8 cellular contexts compared by ENCODE assay signal in genomic region chr17:5281814-5282638, GRCh38. TPM values are rescaled to one million over a fixed set of nuclear protein-coding genes. Genes with fewer than 3 reads are reported as not detected.
DNase-seq lines count a peak whose midpoint lies in the region; ATAC-seq, FAIRE-seq and TF ChIP-seq lines count a peak whose summit lies in the region.

TSS of gene RABEP1 (plus strand) at chr17:5282284. CDS start at chr17:5282487, 203 bp downstream.

- peaks cover 47% of the 10 kb centered on the region for H3K79me2 ChIP-seq in mammary epithelial cell (ENCODE audit: insufficient read depth, low read length)

- H3K27ac ChIP-seq in mammary epithelial cell (ENCODE audit: insufficient read depth, low read depth, low read length) (peak within 1 kb of the TSS; percentile 47), small intestine (ENCODE audit: low read depth in 1 of 2, low read length in 1 of 2) (peak within 1 kb of the TSS; percentile 80 to 93)

- in situ Hi-C loops in GM13977 (cut with MboI; ENCODE audit: low pct_unique_long_range_greater_than_20kb, low sequenced_read_pairs, unreplicated experiment) (no loop called here), mammary epithelial cell (cut with MboI; ENCODE audit: low sequenced_read_pairs in 2 of 2) (no loop called here)

- H3K9me3 ChIP-seq in mammary epithelial cell (replicated peaks; ENCODE audit: insufficient read depth, low read length), result no peaks in the 10 kb centered on the region
- no peaks in the 10 kb centered on the region for H3K9me3 ChIP-seq in small intestine (ENCODE audit: control insufficient read depth, low read depth)

- intact Hi-C loops in mammary epithelial cell (cut with micrococcal nuclease), result no loop called here

- peak within 1 kb of the TSS; percentile 84 for H2AFZ ChIP-seq in mammary epithelial cell (ENCODE audit: low read depth, low read length)

- peak; percentile 66 for ATAC-seq in HG02973 (IDR thresholded peaks at IDR 0.05; ENCODE audit: unreplicated experiment)
- ATAC-seq in HG03378 (IDR thresholded peaks at IDR 0.05; ENCODE audit: unreplicated experiment), result no peak

- CTCF ChIA-PET in mammary epithelial cell (lab: Charles Lee; ENCODE audit: low non-redundant PET), result no interaction called here

- H3K27me3 ChIP-seq in mammary epithelial cell (ENCODE audit: insufficient read depth, low read length) (no peaks in the 10 kb centered on the region), small intestine (ENCODE audit: control insufficient read depth in 2 of 2, insufficient read depth in 2 of 2, low read length in 2 of 2) (no peaks in the 10 kb centered on the region)

- DNase-seq in GM13977 (ENCODE audit: low spot score) (peak; percentile 95), NCI-H2196 treated with DMSO at 0.1 percent for 48 hours (lab: John Stamatoyannopoulos, UW; ENCODE audit: unreplicated experiment) (peak; percentile 57), mammary epithelial cell (peak; percentile 82), iPS-NIHi11 (ENCODE audit: low spot score) (peak; percentile 95), small intestine (peak; percentile 91)

- dilution Hi-C loops in mammary epithelial cell (cut with HindIII; ENCODE audit: low sequenced_read_pairs), result no loop called here

- H3K4me3 ChIP-seq in WI38 (ENCODE audit: low read depth, low read length) (peak within 1 kb of the TSS; percentile 75), mammary epithelial cell (replicated peaks in 1 of 3; ENCODE audit: insufficient read depth in 1 of 3, low read depth in 2 of 3, low read length in 3 of 3) (peak within 1 kb of the TSS; percentile 71 to 88 (median 79)), small intestine (ENCODE audit: low read depth in 1 of 2, low read length in 2 of 2) (peak within 1 kb of the TSS; percentile 90 to 91)

- BruUV-seq in mammary epithelial cell (replicated peaks; lab: Mats Ljungman, UMichigan), result no TSS peak

- peak within 1 kb of the TSS; percentile 76 for H3K9ac ChIP-seq in mammary epithelial cell (ENCODE audit: insufficient read depth, low read length)

- H3K36me3 ChIP-seq in mammary epithelial cell (ENCODE audit: insufficient read depth, low read length) (peaks cover 6% of the 10 kb centered on the region), small intestine (ENCODE audit: control insufficient read depth in 2 of 2, insufficient read depth in 2 of 2, low read length in 2 of 2) (no peaks in the 10 kb centered on the region)

- peak within 1 kb of the TSS; percentile 95 for H3K4me2 ChIP-seq in mammary epithelial cell (ENCODE audit: insufficient read depth, low read depth, low read length)

- H3K4me1 ChIP-seq in mammary epithelial cell (ENCODE audit: insufficient read depth, low read length) (peaks cover 14% of the 10 kb centered on the region), small intestine (ENCODE audit: control insufficient read depth in 2 of 2, insufficient read depth in 1 of 2, low read depth in 1 of 2, low read length in 1 of 2) (peaks cover 2 to 4% of the 10 kb centered on the region in 2 donors)

- H4K20me1 ChIP-seq in mammary epithelial cell (ENCODE audit: insufficient read depth, low read length), result no peaks in the 10 kb centered on the region

- no CpG with 5 or more reads among the region's 97 CpGs for WGBS in mammary epithelial cell (ENCODE audit: low coverage, missing lambda C conversion rate)
- WGBS in small intestine, 3 donors, result 1% methylated on average over 48 to 97 of the region's 97 CpGs

- TF ChIP-seq CTCF in GM13977 (IDR thresholded peaks at IDR 0.05; ENCODE audit: extremely low read depth, insufficient read depth, missing control alignments), result no peak
- TF ChIP-seq CTCF in WI38 (IDR thresholded peaks at IDR 0.05; ENCODE audit: low read depth, low read length), result 0 out of 2 replicates have a peak, but pooled peaks have one; percentile 10
- TF ChIP-seq CTCF in mammary epithelial cell (conservative IDR thresholded peaks at IDR 0.05 in 1 of 2, IDR thresholded peaks at IDR 0.05 in 1 of 2; ENCODE audit: extremely low read depth in 1 of 2, insufficient read depth in 1 of 2, low read depth in 1 of 2, low read length in 2 of 2), result peak in 1 of 2 donors; percentile 23

- no peak for FAIRE-seq in small intestine (lab: Jason Lieb, UNC)

RNA-seq across cellular contexts. Expression of gene RABEP1, which starts in this region (rescaled TPM):
- 10 to 100 TPM; 29.3 to 40.9 TPM for total RNA-seq in mammary epithelial cell
- polyA plus RNA-seq in mammary epithelial cell, result 14.6 TPM
- polyA minus RNA-seq in mammary epithelial cell, result 29.4 TPM
- 10 to 100 TPM; 14.5 to 16.2 (median 15.8) TPM for polyA plus RNA-seq in small intestine
